Comparison of ENCODE assay signal across 7 cellular contexts in genomic region chr19:57406516-57407123, GRCh38. TPM values are rescaled to one million over a fixed set of nuclear protein-coding genes. Genes with fewer than 3 reads are reported as not detected.
DNase-seq lines count a peak whose midpoint lies in the region; ATAC-seq, FAIRE-seq and TF ChIP-seq lines count a peak whose summit lies in the region.

No MANE protein-coding gene starts in this region.

- H4K20me1 ChIP-seq in keratinocyte (ENCODE audit: control insufficient read depth, extremely low read depth, insufficient read depth, low read length): no peaks in the 10 kb centered on the region

- no peaks in the 10 kb centered on the region for H3K9me3 ChIP-seq in keratinocyte (ENCODE audit: control insufficient read depth, low read depth, low read length)

- TF ChIP-seq CTCF in GM13976 (IDR thresholded peaks at IDR 0.05; ENCODE audit: borderline replicate concordance, control extremely low read depth, extremely low read depth, insufficient read depth, missing control alignments): peak; percentile 77
- TF ChIP-seq CTCF in keratinocyte (optimal IDR thresholded peaks at IDR 0.05 in 1 of 3, IDR thresholded peaks at IDR 0.05 in 1 of 3, conservative IDR thresholded peaks at IDR 0.05 in 1 of 3; ENCODE audit: extremely low read depth in 1 of 3, insufficient read depth in 2 of 3, low read length in 3 of 3): peak; percentile 91 to 96 (median 92)

- peaks cover 3% of the 10 kb centered on the region for H3K9me1 ChIP-seq in keratinocyte (ENCODE audit: control insufficient read depth, extremely low read depth, insufficient read depth, low read length)

- ATAC-seq in GM18858 (IDR thresholded peaks at IDR 0.05; ENCODE audit: unreplicated experiment): no peak

- H3K27ac ChIP-seq in keratinocyte (ENCODE audit: control insufficient read depth, insufficient read depth, low read length): no peak overlapping the region

- H3K4me2 ChIP-seq in keratinocyte (ENCODE audit: control insufficient read depth, extremely low read depth, insufficient read depth, low read depth, low read length): no peak overlapping the region

- no peak overlapping the region for H3K4me3 ChIP-seq in keratinocyte (ENCODE audit: control insufficient read depth in 2 of 3, extremely low read depth in 1 of 3, insufficient read depth in 2 of 3, low read depth in 1 of 3, low read length in 3 of 3)

- no peak overlapping the region for H3K9ac ChIP-seq in keratinocyte (ENCODE audit: control insufficient read depth, extremely low read depth, insufficient read depth, low read length)

- peaks cover 6% of the 10 kb centered on the region for H3K79me2 ChIP-seq in keratinocyte (ENCODE audit: control insufficient read depth, insufficient read depth, low read length)

- peak; percentile 79 for DNase-seq in GM13976 (ENCODE audit: low spot score)
- DNase-seq in NCI-H2029 treated with DMSO at 0.1 percent for 48 hours (lab: John Stamatoyannopoulos, UW): peak; percentile 36
- peak; percentile 17 to 49 (median 38) for DNase-seq in activated CD4-positive, CD25-positive, alpha-beta regulatory T cell (lab: John Stamatoyannopoulos, UW)
- peak; percentile 76 to 77 for DNase-seq in T47D (ENCODE audit: low read depth in 1 of 2, low spot score in 1 of 2)
- peak; percentile 26 for DNase-seq in keratinocyte (ENCODE audit: low read depth, low spot score)
- peak; percentile 36 to 59 (median 43) for DNase-seq in stimulated activated CD4-positive, alpha-beta T cell treated with anti-CD3 and anti-CD28 coated beads, TNF-alpha, amount 100 ng/mL, for 4 hours (ENCODE audit: low read depth in 3 of 3)

- dilution Hi-C loops in keratinocyte (cut with MboI; ENCODE audit: extremely low pct_ligation_motif_present, low sequenced_read_pairs): no loop called here

- no peak for FAIRE-seq in keratinocyte (lab: Jason Lieb, UNC)

- in situ Hi-C loops in GM13976 (cut with MboI; ENCODE audit: low sequenced_read_pairs, unreplicated experiment): no loop called here
- in situ Hi-C loops in T47D (cut with HindIII; ENCODE audit: low pct_unique_long_range_greater_than_20kb, low sequenced_read_pairs): no loop called here

- H3K4me1 ChIP-seq in keratinocyte (ENCODE audit: control insufficient read depth, extremely low read depth, insufficient read depth, low read length): peaks cover 4% of the 10 kb centered on the region

- no peaks in the 10 kb centered on the region for H3K36me3 ChIP-seq in keratinocyte (ENCODE audit: control insufficient read depth in 2 of 2, extremely low read depth in 1 of 2, insufficient read depth in 2 of 2, low read length in 2 of 2)

- H3K27me3 ChIP-seq in keratinocyte (ENCODE audit: control insufficient read depth, extremely low read depth, insufficient read depth, low read length): no peaks in the 10 kb centered on the region

- no peak overlapping the region for H2AFZ ChIP-seq in keratinocyte (ENCODE audit: control insufficient read depth, low read length)

RNA-seq across cellular contexts. Expression of gene ZNF17, which starts 4.3 kb away (rescaled TPM):
- 4.8 to 5.4 TPM (median 5.0 TPM) in 3 replicates for polyA plus RNA-seq in keratinocyte
- polyA plus RNA-seq in keratinocyte (2011; ENCODE audit: low read depth): 1.1 TPM
- 1.7 and 2.9 TPM in 2 replicates for polyA plus RNA-seq in keratinocyte (2011; cell fraction: cytosol; rRNA removed)
- 5.3 and 8.5 TPM in 2 replicates for polyA plus RNA-seq in keratinocyte (2011; cell fraction: nucleus; rRNA removed)
- 3.6 and 3.9 TPM in 2 replicates for polyA plus RNA-seq in keratinocyte (2012; ENCODE audit: low replicate concordance)
- polyA minus RNA-seq in keratinocyte: 6.4 to 18.5 TPM (median 11.3 TPM) in 3 replicates
- 4.2 TPM for polyA minus RNA-seq in keratinocyte (2011; cell fraction: cytosol; rRNA and poly(A)+ RNA removed)
- polyA minus RNA-seq in keratinocyte (2011; cell fraction: nucleus; rRNA and poly(A)+ RNA removed): 9.2 and 10.4 TPM in 2 replicates

RNA-seq across cellular contexts. Expression of gene ZNF548, which starts 17.0 kb away (rescaled TPM):
- polyA plus RNA-seq in keratinocyte: 8.5 to 11.4 TPM (median 10.8 TPM) in 3 replicates
- 2.6 TPM for polyA plus RNA-seq in keratinocyte (2011; ENCODE audit: low read depth)
- polyA plus RNA-seq in keratinocyte (2011; cell fraction: cytosol; rRNA removed): 5.1 and 7.8 TPM in 2 replicates
- polyA plus RNA-seq in keratinocyte (2011; cell fraction: nucleus; rRNA removed): 15.2 and 15.9 TPM in 2 replicates
- 5.0 and 7.0 TPM in 2 replicates for polyA plus RNA-seq in keratinocyte (2012; ENCODE audit: low replicate concordance)
- 11.5 to 24.2 TPM (median 18.5 TPM) in 3 replicates for polyA minus RNA-seq in keratinocyte
- 5.4 TPM for polyA minus RNA-seq in keratinocyte (2011; cell fraction: cytosol; rRNA and poly(A)+ RNA removed)
- 8.4 and 16.6 TPM in 2 replicates for polyA minus RNA-seq in keratinocyte (2011; cell fraction: nucleus; rRNA and poly(A)+ RNA removed)

RNA-seq across cellular contexts. Expression of gene ZNF749, which starts 28.5 kb away (rescaled TPM):
- polyA plus RNA-seq in keratinocyte: 5.7 to 6.8 TPM (median 6.3 TPM) in 3 replicates
- polyA plus RNA-seq in keratinocyte (2011; ENCODE audit: low read depth): 2.4 TPM
- polyA plus RNA-seq in keratinocyte (2011; cell fraction: cytosol; rRNA removed): 3.3 and 5.2 TPM in 2 replicates
- 13.4 and 13.9 TPM in 2 replicates for polyA plus RNA-seq in keratinocyte (2011; cell fraction: nucleus; rRNA removed)
- 4.8 and 6.3 TPM in 2 replicates for polyA plus RNA-seq in keratinocyte (2012; ENCODE audit: low replicate concordance)
- 7.9 to 18.2 TPM (median 13.1 TPM) in 3 replicates for polyA minus RNA-seq in keratinocyte
- polyA minus RNA-seq in keratinocyte (2011; cell fraction: cytosol; rRNA and poly(A)+ RNA removed): 7.3 TPM
- 17.4 and 35.3 TPM in 2 replicates for polyA minus RNA-seq in keratinocyte (2011; cell fraction: nucleus; rRNA and poly(A)+ RNA removed)

RNA-seq across cellular contexts. Expression of gene TRAPPC2B, which starts 43.3 kb away (rescaled TPM):
- polyA plus RNA-seq in keratinocyte: 15.8 to 22.2 TPM (median 20.8 TPM) in 3 replicates
- 7.8 TPM for polyA plus RNA-seq in keratinocyte (2011; ENCODE audit: low read depth)
- polyA plus RNA-seq in keratinocyte (2011; cell fraction: cytosol; rRNA removed): 11.8 and 17.3 TPM in 2 replicates
- polyA plus RNA-seq in keratinocyte (2011; cell fraction: nucleus; rRNA removed): 12.2 and 15.0 TPM in 2 replicates
- polyA plus RNA-seq in keratinocyte (2012; ENCODE audit: low replicate concordance): 16.0 and 19.9 TPM in 2 replicates
- 1.5 to 7.1 TPM (median 6.8 TPM) in 3 replicates for polyA minus RNA-seq in keratinocyte
- polyA minus RNA-seq in keratinocyte (2011; cell fraction: cytosol; rRNA and poly(A)+ RNA removed): 14.0 TPM
- polyA minus RNA-seq in keratinocyte (2011; cell fraction: nucleus; rRNA and poly(A)+ RNA removed): 2.8 and 3.8 TPM in 2 replicates

RNA-seq across cellular contexts. Expression of gene ZNF547, which starts 43.3 kb away (rescaled TPM):
- polyA plus RNA-seq in keratinocyte: 1.4 to 3.2 TPM (median 2.8 TPM) in 3 replicates
- polyA plus RNA-seq in keratinocyte (2011; ENCODE audit: low read depth): 1.2 TPM
- 0.74 and 1.1 TPM in 2 replicates for polyA plus RNA-seq in keratinocyte (2011; cell fraction: cytosol; rRNA removed)
- 4.5 and 7.3 TPM in 2 replicates for polyA plus RNA-seq in keratinocyte (2011; cell fraction: nucleus; rRNA removed)
- polyA plus RNA-seq in keratinocyte (2012; ENCODE audit: low replicate concordance): 1.3 and 2.4 TPM in 2 replicates
- polyA minus RNA-seq in keratinocyte: 2.6 to 4.2 TPM (median 3.6 TPM) in 3 replicates
- 5.8 TPM for polyA minus RNA-seq in keratinocyte (2011; cell fraction: cytosol; rRNA and poly(A)+ RNA removed)
- 1.9 and 2.3 TPM in 2 replicates for polyA minus RNA-seq in keratinocyte (2011; cell fraction: nucleus; rRNA and poly(A)+ RNA removed)

Comparison
In these comparisons a context has a peak if more than half of its experiments do, and no peak if none do; other contexts are left out.
1. DNase-seq: peak in every context shown above with its lines; median percentile 79 in GM13976; 76 in T47D; 43 in stimulated activated CD4-positive, alpha-beta T cell treated with anti-CD3 and anti-CD28 coated beads, TNF-alpha, amount 100 ng/mL, for 4 hours; 38 in activated CD4-positive, CD25-positive, alpha-beta regulatory T cell; 36 in NCI-H2029 treated with DMSO at 0.1 percent for 48 hours; 26 in keratinocyte.